18 cellular contexts compared by ENCODE assay signal in genomic region chr12:99558113-99558512, GRCh38.
"Had no signal": no experiment of that assay in that cellular context is flagged by ENCODE, and none has a peak within 500 bp of the region (broad histone marks: within the 10 kb centered on the region; RNA-seq: fewer than 3 reads in every experiment).

No MANE protein-coding gene starts in this region.

- H3K4me1 ChIP-seq: heart right ventricle, left ventricle myocardium inferior, right atrium auricular region, suprapubic skin, thyroid gland, upper lobe of left lung, vagina had no signal

- H3K4me1 Mint-ChIP-seq: naive B cell, nephron progenitor cell had no signal

- H3K27me3 Mint-ChIP-seq: naive B cell had no signal

- H3K36me3 Mint-ChIP-seq: naive B cell had no signal

- H3K36me3 ChIP-seq: heart right ventricle, left ventricle myocardium inferior, neutrophil, right atrium auricular region, suprapubic skin, thyroid gland, upper lobe of left lung, vagina had no signal

- H3K27ac ChIP-seq: heart right ventricle, left ventricle myocardium inferior, neutrophil, right atrium auricular region, suprapubic skin, thyroid gland, upper lobe of left lung, vagina had no signal

- H3K27me3 ChIP-seq: heart right ventricle, neutrophil, right atrium auricular region, suprapubic skin, thyroid gland, upper lobe of left lung, vagina had no signal

- H3K4me3 Mint-ChIP-seq: naive B cell, nephron progenitor cell had no signal

- ATAC-seq: esophagus mucosa; heart right ventricle; stimulated activated naive CD8-positive, alpha-beta T cell treated with anti-CD3 and anti-CD28 coated beads, Interleukin-15, Interleukin-2, amounts not matched to agents 100 U/mL and 50 U/mL, for 24 hours had no signal

- DNase-seq: effector memory CD4-positive, alpha-beta T cell; heart right ventricle; hypothalamus; islet precursor cell; left ventricle myocardium inferior; naive B cell; nephron progenitor cell; small intestine; stimulated activated CD4-positive, alpha-beta T cell treated with anti-CD3 and anti-CD28 coated beads, Interleukin-12 subunit alpha, Interleukin-12 subunit beta, amount 100 ng/mL, for 4 hours; stimulated activated naive CD8-positive, alpha-beta T cell treated with anti-CD3 and anti-CD28 coated beads, Interleukin-15, Interleukin-2, amounts not matched to agents 100 U/mL and 50 U/mL, for 24 hours; thyroid gland had no signal

- H3K9me3 ChIP-seq: left ventricle myocardium inferior, neutrophil, right atrium auricular region, thyroid gland, upper lobe of left lung, vagina had no signal

- H3K4me3 ChIP-seq: heart right ventricle, left ventricle myocardium inferior, lung, right atrium auricular region, suprapubic skin, thyroid gland, upper lobe of left lung, vagina had no signal
